21 cellular contexts compared by ENCODE assay signal in the genomic region with DNA sequence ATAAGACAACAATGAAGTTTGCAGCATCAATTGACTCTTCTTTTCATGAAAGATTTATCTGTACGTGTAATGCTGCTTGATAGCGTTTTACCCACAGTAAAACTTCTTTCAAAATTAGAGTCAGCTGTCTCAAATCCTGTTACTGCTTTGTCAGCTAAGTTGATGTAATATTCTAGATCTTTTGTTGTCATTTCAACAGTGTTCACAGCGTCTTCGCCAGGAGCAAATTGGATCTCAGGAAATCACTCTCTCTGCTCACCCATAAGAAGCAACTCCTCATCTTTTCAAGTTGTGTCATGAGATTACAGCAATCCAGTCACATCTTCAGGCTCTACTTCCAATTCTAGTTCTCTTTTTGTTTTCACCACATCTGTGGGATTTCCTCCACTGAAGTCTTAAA. TPM values are rescaled to one million over a fixed set of nuclear protein-coding genes. Genes with fewer than 3 reads are reported as not detected.
A peak's percentile ranks its signal among the peaks of the same experiment; 100 is the strongest.
DNase-seq lines count a peak whose midpoint lies in the region; ATAC-seq and TF ChIP-seq lines count a peak whose summit lies in the region.
"Had no signal": no experiment of that assay in that cellular context is flagged by ENCODE, and none has a peak within 500 bp of the region (broad histone marks: within the 10 kb centered on the region; RNA-seq: fewer than 3 reads in every experiment).

No MANE protein-coding gene starts in this region.

- CTCF ChIA-PET in CD4-positive, alpha-beta T cell (lab: Charles Lee) = interaction anchor here (2.7 kb wide), 1 partner anchor 9 kb away, joined by 20 read pairs; the partner anchor contains the start of gene PCNX1

- H3K27me3 Mint-ChIP-seq in T-helper 2 cell treated with Interferon-gamma antibody and Interleukin-4, amounts not matched to agents 5 μg/mL and 100 μg/mL, for 36 hours (ENCODE audit: low read depth) = no peaks in the 10 kb centered on the region
- H3K27me3 Mint-ChIP-seq in CD4-positive, alpha-beta T cell = no peaks in the 10 kb centered on the region
- H3K27me3 Mint-ChIP-seq in activated T-helper 17 cell treated with anti-CD3 and anti-CD28 coated beads, Interleukin-2, amount 50 U/mL, for 72 hours = no peaks in the 10 kb centered on the region
- H3K27me3 Mint-ChIP-seq in memory B cell = no peaks in the 10 kb centered on the region

- no peak for DNase-seq in T-helper 2 cell treated with Interferon-gamma antibody and Interleukin-4, amounts not matched to agents 5 μg/mL and 100 μg/mL, for 36 hours (ENCODE audit: low spot score)
- DNase-seq in T-helper 2 cell (no peak), memory B cell (ENCODE audit: low spot score in 2 of 2) (no peak), hepatocyte (ENCODE audit: low spot score) (no peak), MG63 (no peak)
- no peak for DNase-seq in CD4-positive, alpha-beta T cell
- no peak for DNase-seq in activated CD4-positive, CD25-positive, alpha-beta regulatory T cell treated with anti-CD3 and anti-CD28 coated beads, Interleukin-2, amount 50 U/mL, for 72 hours
- DNase-seq: activated T-cell treated with anti-CD3 and anti-CD28 coated beads, Interleukin-2, amount 50 U/mL, for 1 hour; DMS153; GF-D8; HFFc6; hypothalamus; KG1; kidney glomerular epithelial cell; mesendoderm; NCI-H1092 treated with DMSO at 0.1 percent for 48 hours; NCI-H526; SHP77; thyroid gland had no signal

- no peak overlapping the region for H3K4me2 ChIP-seq in hepatocyte
- H3K4me2 ChIP-seq: BLaER1 had no signal

- H3K36me3 ChIP-seq in hepatocyte (replicated peaks; ENCODE audit: insufficient read depth, low read depth) = no peaks in the 10 kb centered on the region
- H3K36me3 ChIP-seq in MG63 = peaks cover 7% of the 10 kb centered on the region; the same call in 1 of the 2 replicates
- H3K36me3 ChIP-seq: thyroid gland had no signal

- no peaks in the 10 kb centered on the region for H3K9me3 ChIP-seq in CD4-positive, alpha-beta T cell (ENCODE audit: control insufficient read depth, low read length)
- H3K9me3 ChIP-seq in hepatocyte (ENCODE audit: low read depth) (no peaks in the 10 kb centered on the region), MG63 (no peaks in the 10 kb centered on the region)
- H3K9me3 ChIP-seq: thyroid gland had no signal

- POLR2A ChIA-PET in CD4-positive, alpha-beta T cell (lab: Charles Lee) = interaction anchor here (1.6 to 5.6 kb wide), 2 partner anchors 9 to 25 kb away, joined by 4 to 57 read pairs; partner anchors contain the start of gene PCNX1

- peaks cover 96% of the 10 kb centered on the region for H4K20me1 ChIP-seq in hepatocyte (ENCODE audit: insufficient read depth, poor library complexity, severe bottlenecking)

- H3K4me1 Mint-ChIP-seq in T-helper 2 cell treated with Interferon-gamma antibody and Interleukin-4, amounts not matched to agents 5 μg/mL and 100 μg/mL, for 36 hours (ENCODE audit: low read depth) = peaks cover 57% of the 10 kb centered on the region
- peaks cover 88% of the 10 kb centered on the region for H3K4me1 Mint-ChIP-seq in CD4-positive, alpha-beta T cell (ENCODE audit: low read depth)
- H3K4me1 Mint-ChIP-seq in activated T-helper 17 cell treated with anti-CD3 and anti-CD28 coated beads, Interleukin-2, amount 50 U/mL, for 72 hours = peaks cover 61% of the 10 kb centered on the region
- peaks cover 32% of the 10 kb centered on the region for H3K4me1 Mint-ChIP-seq in memory B cell

- H3K9me3 Mint-ChIP-seq in T-helper 2 cell treated with Interferon-gamma antibody and Interleukin-4, amounts not matched to agents 5 μg/mL and 100 μg/mL, for 36 hours = no peaks in the 10 kb centered on the region
- no peaks in the 10 kb centered on the region for H3K9me3 Mint-ChIP-seq in CD4-positive, alpha-beta T cell
- H3K9me3 Mint-ChIP-seq in activated T-helper 17 cell treated with anti-CD3 and anti-CD28 coated beads, Interleukin-2, amount 50 U/mL, for 72 hours = no peaks in the 10 kb centered on the region
- peaks cover 4% of the 10 kb centered on the region for H3K9me3 Mint-ChIP-seq in memory B cell
- H3K9me3 Mint-ChIP-seq: HFFc6 had no signal

- intact Hi-C loops in CD4-positive, alpha-beta T cell (cut with DNase I, micrococcal nuclease) = no loop called here

- no peaks in the 10 kb centered on the region for H3K9me2 ChIP-seq in hepatocyte (replicated peaks; ENCODE audit: insufficient read depth)

- peak overlapping the region; percentile 21 for H3K27ac Mint-ChIP-seq in T-helper 2 cell treated with Interferon-gamma antibody and Interleukin-4, amounts not matched to agents 5 μg/mL and 100 μg/mL, for 36 hours
- peak overlapping the region; percentile 65 for H3K27ac Mint-ChIP-seq in CD4-positive, alpha-beta T cell
- peak overlapping the region; percentile 18 for H3K27ac Mint-ChIP-seq in activated T-helper 17 cell treated with anti-CD3 and anti-CD28 coated beads, Interleukin-2, amount 50 U/mL, for 72 hours
- H3K27ac Mint-ChIP-seq in memory B cell = peak overlapping the region; percentile 62
- H3K27ac Mint-ChIP-seq: HFFc6 had no signal

- H3K4me3 ChIP-seq in hepatocyte (no peak overlapping the region), MG63 (no peak overlapping the region)
- H3K4me3 ChIP-seq: BLaER1, thyroid gland had no signal

- H3K79me2 ChIP-seq in hepatocyte = peaks cover 100% of the 10 kb centered on the region

- no peak overlapping the region for H3K4me3 Mint-ChIP-seq in T-helper 2 cell treated with Interferon-gamma antibody and Interleukin-4, amounts not matched to agents 5 μg/mL and 100 μg/mL, for 36 hours
- H3K4me3 Mint-ChIP-seq in CD4-positive, alpha-beta T cell = peak overlapping the region; percentile 2
- H3K4me3 Mint-ChIP-seq in activated T-helper 17 cell treated with anti-CD3 and anti-CD28 coated beads, Interleukin-2, amount 50 U/mL, for 72 hours = peak overlapping the region; percentile 52
- no peak overlapping the region for H3K4me3 Mint-ChIP-seq in memory B cell
- H3K4me3 Mint-ChIP-seq: HFFc6 had no signal

- no peak overlapping the region for H2AFZ ChIP-seq in hepatocyte

- no peaks in the 10 kb centered on the region for H3K27me3 ChIP-seq in CD4-positive, alpha-beta T cell (ENCODE audit: control insufficient read depth, insufficient read depth, low read length)
- no peaks in the 10 kb centered on the region for H3K27me3 ChIP-seq in hepatocyte
- no peaks in the 10 kb centered on the region for H3K27me3 ChIP-seq in MG63
- H3K27me3 ChIP-seq: BLaER1, thyroid gland had no signal

- TF ChIP-seq CTCF in CD4-positive, alpha-beta T cell (IDR thresholded peaks at IDR 0.05) = no peak
- TF ChIP-seq CTCF in hepatocyte (IDR thresholded peaks at IDR 0.05; ENCODE audit: poor library complexity) = no peak

- peaks cover 31% of the 10 kb centered on the region for H3K36me3 Mint-ChIP-seq in T-helper 2 cell treated with Interferon-gamma antibody and Interleukin-4, amounts not matched to agents 5 μg/mL and 100 μg/mL, for 36 hours (ENCODE audit: low read depth)
- peaks cover 21% of the 10 kb centered on the region for H3K36me3 Mint-ChIP-seq in CD4-positive, alpha-beta T cell (ENCODE audit: low read depth)
- peaks cover 24% of the 10 kb centered on the region for H3K36me3 Mint-ChIP-seq in activated T-helper 17 cell treated with anti-CD3 and anti-CD28 coated beads, Interleukin-2, amount 50 U/mL, for 72 hours (ENCODE audit: low read depth)
- peaks cover 13% of the 10 kb centered on the region for H3K36me3 Mint-ChIP-seq in memory B cell

- 94% methylated on average over 4 of the region's 4 CpGs for WGBS in hepatocyte (ENCODE audit: low lambda C conversion rate, missing lambda C conversion rate)

- no peak for ATAC-seq in CD4-positive, alpha-beta T cell (ENCODE audit: poor library complexity)
- no peak for ATAC-seq in activated T-helper 17 cell treated with anti-CD3 and anti-CD28 coated beads, Interleukin-2, amount 50 U/mL, for 72 hours (replicated peaks)
- no peak for ATAC-seq in memory B cell (ENCODE audit: low read depth)

- H3K4me1 ChIP-seq in hepatocyte (ENCODE audit: insufficient read depth) = no peaks in the 10 kb centered on the region

- H3K27ac ChIP-seq in CD4-positive, alpha-beta T cell (ENCODE audit: low read depth, low read length) = no peak overlapping the region
- H3K27ac ChIP-seq in hepatocyte = no peak overlapping the region
- H3K27ac ChIP-seq: BLaER1, thyroid gland had no signal

RNA-seq across cellular contexts. Expression of gene PCNX1, which starts 9.5 kb away (rescaled TPM):
- 10 to 100 TPM; 87.1 to 87.6 TPM for total RNA-seq in CD4-positive, alpha-beta T cell
- 10 to 100 TPM; 52.1 to 82.0 TPM for total RNA-seq in activated T-helper 17 cell treated with anti-CD3 and anti-CD28 coated beads, Interleukin-2, amount 50 U/mL, for 72 hours
- 43.7 and 64.2 TPM in 2 replicates for total RNA-seq in hepatocyte
- 6.9 and 10.0 TPM in 2 replicates for polyA plus RNA-seq in hepatocyte
- total RNA-seq in MG63 (2014; rRNA removed; shearing (Covaris generic); ENCODE audit: low replicate concordance) = 25.4 TPM in 2 replicates

Comparison
In these comparisons a context has a peak if more than half of its experiments do, and no peak if none do; other contexts are left out.
1. H3K4me3 Mint-ChIP-seq: peak in CD4-positive, alpha-beta T cell (single experiment) and activated T-helper 17 cell treated with anti-CD3 and anti-CD28 coated beads, Interleukin-2, amount 50 U/mL, for 72 hours (single experiment); none in T-helper 2 cell treated with Interferon-gamma antibody and Interleukin-4, amounts not matched to agents 5 μg/mL and 100 μg/mL, for 36 hours (single experiment) and memory B cell (single experiment).
2. Peak in every context shown above with its lines, with median percentiles within 50 percentile points of each other: H3K27ac Mint-ChIP-seq.